Comparison of ENCODE assay signal across 15 cellular contexts in genomic region chr4:169121920-169122319, GRCh38.
"Had no signal": no experiment of that assay in that cellular context is flagged by ENCODE, and none has a peak within 500 bp of the region (broad histone marks: within the 10 kb centered on the region; RNA-seq: fewer than 3 reads in every experiment).

No MANE protein-coding gene starts in this region.

- H3K27me3 Mint-ChIP-seq: activated B cell treated with CpG ODN at 0.5 μM for 24 hours; activated CD4-positive, alpha-beta T cell treated with anti-CD3 and anti-CD28 coated beads, Interleukin-2, amount 10 ng/mL, durations not matched to agents 7 days and 5 days; stimulated activated naive CD8-positive, alpha-beta T cell treated with anti-CD3 and anti-CD28 coated beads, Interleukin-15, Interleukin-2, amounts not matched to agents 100 ng/mL and 50 ng/mL, for 24 hours had no signal

- H3K9ac ChIP-seq: SK-N-SH had no signal

- H3K27ac ChIP-seq: adrenal gland, left ventricle myocardium inferior, psoas muscle had no signal

- ATAC-seq: activated T-helper 17 cell treated with anti-CD3 and anti-CD28 coated beads, Interleukin-2, amount 50 U/mL, for 72 hours; psoas muscle had no signal

- H3K4me3 ChIP-seq: adrenal gland, left ventricle myocardium inferior, psoas muscle had no signal

- DNase-seq: activated B cell treated with CpG ODN at 0.5 μM for 24 hours; activated CD4-positive, alpha-beta T cell treated with anti-CD3 and anti-CD28 coated beads, Interleukin-2, amount 10 ng/mL, durations not matched to agents 7 days and 5 days; activated CD8-positive, alpha-beta memory T cell treated with anti-CD3 and anti-CD28 coated beads for 24 hours; activated naive CD4-positive, alpha-beta T cell treated with anti-CD3 and anti-CD28 coated beads for 36 hours; adrenal gland; central memory CD4-positive, alpha-beta T cell; effector memory CD4-positive, alpha-beta T cell; erythroblast; left ventricle myocardium inferior; mesenchymal stem cell; psoas muscle; SK-N-SH; stimulated activated CD4-positive, alpha-beta T cell treated with anti-CD3 and anti-CD28 coated beads, Interleukin-2, amount 100 ng/mL, for 48 hours had no signal

- H3K4me1 ChIP-seq: adrenal gland, left ventricle myocardium inferior, psoas muscle had no signal

- H3K9me3 ChIP-seq: adrenal gland, left ventricle myocardium inferior, psoas muscle, SK-N-SH had no signal

- H3K27me3 ChIP-seq: adrenal gland had no signal

- H3K4me3 Mint-ChIP-seq: activated B cell treated with CpG ODN at 0.5 μM for 24 hours; activated CD4-positive, alpha-beta T cell treated with anti-CD3 and anti-CD28 coated beads, Interleukin-2, amount 10 ng/mL, durations not matched to agents 7 days and 5 days; activated naive CD4-positive, alpha-beta T cell treated with anti-CD3 and anti-CD28 coated beads for 36 hours; activated T-helper 17 cell treated with anti-CD3 and anti-CD28 coated beads, Interleukin-2, amount 50 U/mL, for 72 hours; stimulated activated naive CD8-positive, alpha-beta T cell treated with anti-CD3 and anti-CD28 coated beads, Interleukin-15, Interleukin-2, amounts not matched to agents 100 ng/mL and 50 ng/mL, for 24 hours had no signal

- H3K9me3 Mint-ChIP-seq: activated B cell treated with CpG ODN at 0.5 μM for 24 hours; activated CD4-positive, alpha-beta T cell treated with anti-CD3 and anti-CD28 coated beads, Interleukin-2, amount 10 ng/mL, durations not matched to agents 7 days and 5 days; activated naive CD4-positive, alpha-beta T cell treated with anti-CD3 and anti-CD28 coated beads for 36 hours; activated T-helper 17 cell treated with anti-CD3 and anti-CD28 coated beads, Interleukin-2, amount 50 U/mL, for 72 hours; stimulated activated naive CD8-positive, alpha-beta T cell treated with anti-CD3 and anti-CD28 coated beads, Interleukin-15, Interleukin-2, amounts not matched to agents 100 ng/mL and 50 ng/mL, for 24 hours had no signal

- H3K27ac Mint-ChIP-seq: activated B cell treated with CpG ODN at 0.5 μM for 24 hours; activated CD4-positive, alpha-beta T cell treated with anti-CD3 and anti-CD28 coated beads, Interleukin-2, amount 10 ng/mL, durations not matched to agents 7 days and 5 days; activated naive CD4-positive, alpha-beta T cell treated with anti-CD3 and anti-CD28 coated beads for 36 hours; activated T-helper 17 cell treated with anti-CD3 and anti-CD28 coated beads, Interleukin-2, amount 50 U/mL, for 72 hours; stimulated activated naive CD8-positive, alpha-beta T cell treated with anti-CD3 and anti-CD28 coated beads, Interleukin-15, Interleukin-2, amounts not matched to agents 100 ng/mL and 50 ng/mL, for 24 hours had no signal

- H3K4me2 ChIP-seq: SK-N-SH had no signal

- H3K4me1 Mint-ChIP-seq: activated B cell treated with CpG ODN at 0.5 μM for 24 hours; activated CD4-positive, alpha-beta T cell treated with anti-CD3 and anti-CD28 coated beads, Interleukin-2, amount 10 ng/mL, durations not matched to agents 7 days and 5 days; activated T-helper 17 cell treated with anti-CD3 and anti-CD28 coated beads, Interleukin-2, amount 50 U/mL, for 72 hours had no signal
